ENCODE assay signal across 8 cellular contexts in genomic region chr21:46226920-46227599, GRCh38. TPM values are rescaled to one million over a fixed set of nuclear protein-coding genes. Genes with fewer than 3 reads are reported as not detected.
DNase-seq lines count a peak whose midpoint lies in the region; ATAC-seq and TF ChIP-seq lines count a peak whose summit lies in the region.

No MANE protein-coding gene starts in this region.

- H3K4me1 ChIP-seq in ACC112 (ENCODE audit: control insufficient read depth, insufficient read depth, low read length, unreplicated experiment) (peaks cover 24% of the 10 kb centered on the region), gastrocnemius medialis (peaks cover 33 to 42% of the 10 kb centered on the region in 2 donors)

- peak overlapping the region; percentile 83 for H3K4me3 ChIP-seq in ACC112 (ENCODE audit: low read depth, low read length)
- H3K4me3 ChIP-seq in fibroblast of the aortic adventitia (ENCODE audit: low read depth, low read length): peak overlapping the region; percentile 92
- H3K4me3 ChIP-seq in gastrocnemius medialis: peak overlapping the region; percentile 64 to 98 (median 73)

- intact Hi-C loops in gastrocnemius medialis (cut with DNase I; ENCODE audit: low total_unique reads): loop anchor here (5.0 kb wide), 1 partner anchor 255 kb away; no protein-coding TSS in a partner anchor

- H3K79me2 ChIP-seq in ACC112 (ENCODE audit: control insufficient read depth, insufficient read depth, low read length, unreplicated experiment): peaks cover 38% of the 10 kb centered on the region

- TF ChIP-seq POLR2A in gastrocnemius medialis (IDR thresholded peaks at IDR 0.05): no peak

- H2AFZ ChIP-seq in ACC112 (ENCODE audit: low read length, unreplicated experiment): no peak overlapping the region

- ATAC-seq in gastrocnemius medialis: no peak

- DNase-seq in GM13977 (ENCODE audit: low spot score): peak; percentile 63
- DNase-seq in fibroblast of the aortic adventitia (ENCODE audit: low read depth): peak; percentile 89
- no peak for DNase-seq in gastrocnemius medialis
- DNase-seq in NCI-H2081 treated with DMSO at 0.1 percent for 48 hours (lab: John Stamatoyannopoulos, UW): no peak
- no peak for DNase-seq in SK-N-DZ (ENCODE audit: low spot score)
- DNase-seq in NCI-H1417 treated with DMSO at 0.1 percent for 48 hours (lab: John Stamatoyannopoulos, UW): no peak

- TF ChIP-seq CTCF in GM13977 (IDR thresholded peaks at IDR 0.05; ENCODE audit: extremely low read depth, insufficient read depth, missing control alignments): no peak
- no peak for TF ChIP-seq CTCF in VCaP (conservative IDR thresholded peaks at IDR 0.05)
- no peak for TF ChIP-seq CTCF in fibroblast of the aortic adventitia (IDR thresholded peaks at IDR 0.05; ENCODE audit: insufficient read depth, low read length)
- TF ChIP-seq CTCF in gastrocnemius medialis (IDR thresholded peaks at IDR 0.05 in 4 of 5, conservative IDR thresholded peaks at IDR 0.05 in 1 of 5): no peak

- in situ Hi-C loops in GM13977 (cut with MboI; ENCODE audit: low pct_unique_long_range_greater_than_20kb, low sequenced_read_pairs, unreplicated experiment) (no loop called here), gastrocnemius medialis (cut with MboI; ENCODE audit: low sequenced_read_pairs in 4 of 4) (no loop called here)

- H3K36me3 ChIP-seq in ACC112 (ENCODE audit: insufficient read depth, low read length): peaks cover 6% of the 10 kb centered on the region; the same call in 1 of the 2 replicates
- no peaks in the 10 kb centered on the region for H3K36me3 ChIP-seq in gastrocnemius medialis

- H3K27me3 ChIP-seq in ACC112 (ENCODE audit: insufficient read depth, low read length) (no peaks in the 10 kb centered on the region), gastrocnemius medialis (no peaks in the 10 kb centered on the region)

- H3K9me3 ChIP-seq in gastrocnemius medialis: no peaks in the 10 kb centered on the region

- H3K27ac ChIP-seq in ACC112 (ENCODE audit: low read depth, low read length) (peak overlapping the region; percentile 89), VCaP (peak overlapping the region; percentile 90), gastrocnemius medialis (peak overlapping the region; percentile 83 to 99 (median 90))

RNA-seq across cellular contexts. Expression of gene LSS, which starts 1.5 kb away (rescaled TPM):
- total RNA-seq in fibroblast of the aortic adventitia (ENCODE audit: low replicate concordance) (67.2 and 124 TPM in 2 replicates), gastrocnemius medialis (10 to 100 TPM; 26.4 to 47.2 (median 32.7) TPM)
- 48.9 and 53.7 TPM in 2 replicates for polyA plus RNA-seq in SK-N-DZ (2014; cell fraction: cytosol; rRNA removed)
- 209 and 252 TPM in 2 replicates for polyA plus RNA-seq in SK-N-DZ (2014; cell fraction: nucleus; rRNA removed)

RNA-seq across cellular contexts. Expression of gene SPATC1L, which starts 42.8 kb away (rescaled TPM):
- 6.1 and 9.4 TPM in 2 replicates for total RNA-seq in fibroblast of the aortic adventitia (ENCODE audit: low replicate concordance)
- 10 to 100 TPM in 1 of 4 donors, 1 to 10 TPM in 3; 1.5 to 11.9 (median 3.0) TPM for total RNA-seq in gastrocnemius medialis
- 14.4 and 19.7 TPM in 2 replicates for polyA plus RNA-seq in SK-N-DZ (2014; cell fraction: cytosol; rRNA removed)
- polyA plus RNA-seq in SK-N-DZ (2014; cell fraction: nucleus; rRNA removed): 10.0 and 21.0 TPM in 2 replicates

RNA-seq across cellular contexts. Expression of gene MCM3AP, which starts 58.4 kb away (rescaled TPM):
- total RNA-seq in fibroblast of the aortic adventitia (ENCODE audit: low replicate concordance) (66.4 and 77.4 TPM in 2 replicates), gastrocnemius medialis (100 to 1,000 TPM in 1 of 4 donors, 10 to 100 TPM in 3; 52.1 to 155 (median 83.2) TPM)
- polyA plus RNA-seq in SK-N-DZ (2014; cell fraction: cytosol; rRNA removed): 56.0 and 66.0 TPM in 2 replicates
- polyA plus RNA-seq in SK-N-DZ (2014; cell fraction: nucleus; rRNA removed): 98.8 and 146 TPM in 2 replicates

RNA-seq across cellular contexts. Expression of gene YBEY, which starts 59.1 kb away (rescaled TPM):
- total RNA-seq in fibroblast of the aortic adventitia (ENCODE audit: low replicate concordance): 16.5 and 22.4 TPM in 2 replicates
- 10 to 100 TPM; 11.3 to 27.9 (median 18.7) TPM for total RNA-seq in gastrocnemius medialis
- 31.7 and 37.6 TPM in 2 replicates for polyA plus RNA-seq in SK-N-DZ (2014; cell fraction: cytosol; rRNA removed)
- polyA plus RNA-seq in SK-N-DZ (2014; cell fraction: nucleus; rRNA removed): 22.1 and 30.0 TPM in 2 replicates

Comparison
In these comparisons a context has a peak if more than half of its experiments do, and no peak if none do; other contexts are left out.
1. DNase-seq: peak in GM13977 (single experiment) and fibroblast of the aortic adventitia (single experiment); none in gastrocnemius medialis (0 of 2), NCI-H2081 treated with DMSO at 0.1 percent for 48 hours (single experiment), SK-N-DZ (single experiment) and NCI-H1417 treated with DMSO at 0.1 percent for 48 hours (single experiment).
2. Peak in every context shown above with its lines, with median percentiles within 50 percentile points of each other: H3K27ac ChIP-seq and H3K4me3 ChIP-seq.